ENCODE assay signal across 9 cellular contexts in genomic region chr16:3884398-3884797, GRCh38.
"Had no signal": no experiment of that assay in that cellular context is flagged by ENCODE, and none has a peak within 500 bp of the region (broad histone marks: within the 10 kb centered on the region; RNA-seq: fewer than 3 reads in every experiment).

No MANE protein-coding gene starts in this region.

- H3K9ac ChIP-seq: GM23248 had no signal

- H2AFZ ChIP-seq: GM23248 had no signal

- H3K27ac ChIP-seq: GM23248, HL-60 had no signal

- DNase-seq: GM23248, GOT3, H7, HFFc6, IMR-90 had no signal

- H3K36me3 ChIP-seq: HAP-1 had no signal

- ATAC-seq: HCT116, K562 had no signal

- H3K4me3 ChIP-seq: GM23248, HAP-1, K562 had no signal
